Comparison of ENCODE assay signal across 15 cellular contexts in genomic region chr9:108869092-108869725, GRCh38. TPM values are rescaled to one million over a fixed set of nuclear protein-coding genes. Genes with fewer than 3 reads are reported as not detected.
DNase-seq lines count a peak whose midpoint lies in the region; ATAC-seq, FAIRE-seq and TF ChIP-seq lines count a peak whose summit lies in the region.
"Had no signal": no experiment of that assay in that cellular context is flagged by ENCODE, and none has a peak within 500 bp of the region (broad histone marks: within the 10 kb centered on the region; RNA-seq: fewer than 3 reads in every experiment).

No MANE protein-coding gene starts in this region.

- no peak overlapping the region for H3K27ac ChIP-seq in thyroid gland
- no peak overlapping the region for H3K27ac ChIP-seq in kidney (ENCODE audit: low read depth in 2 of 2, low read length in 2 of 2)
- no peak overlapping the region for H3K27ac ChIP-seq in aorta (ENCODE audit: low read depth in 1 of 2, low read length in 2 of 2)

- 83 to 90% methylated on average over 3 of the region's 3 CpGs for WGBS in thyroid gland, 2 donors
- 62 to 72% methylated on average over 3 of the region's 3 CpGs for WGBS in aorta, 2 donors

- DNase-seq in HK-2 (ENCODE audit: unreplicated experiment): peak; percentile 43
- DNase-seq in amniotic epithelial cell (ENCODE audit: low read depth): peak; percentile 74
- DNase-seq in islet precursor cell: peak; percentile 88
- peak; percentile 24 to 30 for DNase-seq in thyroid gland
- DNase-seq in kidney: no peak
- no peak for DNase-seq in aorta
- no peak for DNase-seq in NCI-H446 treated with DMSO at 0.1 percent for 48 hours (lab: John Stamatoyannopoulos, UW)
- DNase-seq: activated CD4-positive, alpha-beta T cell treated with anti-CD3 and anti-CD28 coated beads for 48 hours; naive B cell; NCI-H187 treated with DMSO at 0.1 percent for 48 hours; NK-92 treated with Interleukin-12 subunit alpha and Interleukin-12 subunit beta, amount 100 ng/mL, for 24 hours had no signal

- H3K4me1 ChIP-seq in thyroid gland: peaks cover 0 to 5% of the 10 kb centered on the region in 2 donors
- no peaks in the 10 kb centered on the region for H3K4me1 ChIP-seq in kidney (ENCODE audit: control insufficient read depth in 1 of 2, insufficient read depth in 1 of 2, low read depth in 1 of 2, low read length in 2 of 2)
- H3K4me1 ChIP-seq in aorta (ENCODE audit: control insufficient read depth in 1 of 2, insufficient read depth in 2 of 2, low read length in 2 of 2): no peaks in the 10 kb centered on the region

- TF ChIP-seq CTCF in thyroid gland (IDR thresholded peaks at IDR 0.05): no peak
- TF ChIP-seq CTCF in kidney (IDR thresholded peaks at IDR 0.05; ENCODE audit: borderline replicate concordance, extremely low read depth, insufficient read depth): no peak

- H3K36me3 ChIP-seq in thyroid gland (peaks cover 15 to 17% of the 10 kb centered on the region in 2 donors), kidney (ENCODE audit: control insufficient read depth in 1 of 2, insufficient read depth in 2 of 2, low read length in 2 of 2) (peaks cover 10 to 25% of the 10 kb centered on the region in 2 donors), aorta (ENCODE audit: control insufficient read depth in 1 of 2, insufficient read depth in 2 of 2, low read length in 1 of 2) (peaks cover 3 to 7% of the 10 kb centered on the region in 2 donors)

- ATAC-seq in aorta (ENCODE audit: low FRiP score): no peak
- ATAC-seq: GM12878 had no signal

- no peak overlapping the region for H3K9ac ChIP-seq in kidney (ENCODE audit: low read length in 2 of 2)

- H3K9me3 ChIP-seq in thyroid gland: no peaks in the 10 kb centered on the region
- H3K9me3 ChIP-seq in kidney (ENCODE audit: control insufficient read depth in 1 of 2, low read length in 2 of 2): no peaks in the 10 kb centered on the region
- H3K9me3 ChIP-seq in aorta (ENCODE audit: control insufficient read depth, low read length): no peaks in the 10 kb centered on the region

- TF ChIP-seq POLR2A in thyroid gland (IDR thresholded peaks at IDR 0.05): no peak

- intact Hi-C loops in thyroid gland (cut with DNase I): loop anchor here (10.0 kb wide), 1 partner anchor 64 kb away; no protein-coding TSS in a partner anchor
- intact Hi-C loops in kidney (cut with DNase I): no loop called here
- intact Hi-C loops in aorta (cut with DNase I): no loop called here

- H3K27me3 ChIP-seq in thyroid gland (no peaks in the 10 kb centered on the region), aorta (ENCODE audit: control insufficient read depth in 1 of 2, insufficient read depth in 2 of 2, low read length in 1 of 2) (no peaks in the 10 kb centered on the region)

- FAIRE-seq in kidney (lab: Jason Lieb, UNC): no peak
- FAIRE-seq: GM12878 had no signal

- no peak overlapping the region for H3K4me3 ChIP-seq in thyroid gland (replicated peaks in 1 of 3)
- no peak overlapping the region for H3K4me3 ChIP-seq in kidney (ENCODE audit: low read length in 2 of 2)
- H3K4me3 ChIP-seq in aorta (ENCODE audit: low read length in 2 of 2): no peak overlapping the region
- H3K4me3 ChIP-seq: GM12878 had no signal

RNA-seq across cellular contexts. Expression of gene ACTL7A, which starts 7.1 kb away (rescaled TPM):
- total RNA-seq in thyroid gland: under 1 TPM in 1 of 4 donors, not detected in 3; 0.67 TPM
- total RNA-seq in kidney: not detected
- polyA plus RNA-seq in kidney (ENCODE audit: insufficient read depth, low read depth, low replicate concordance): not detected
- not detected for total RNA-seq in aorta
- polyA plus RNA-seq in aorta: not detected
- total RNA-seq: GM12878, skeletal muscle tissue had no signal
- polyA plus RNA-seq: esophagus, GM12878, thymus had no signal

RNA-seq across cellular contexts. Expression of gene ACTL7B, which starts 13.4 kb away (rescaled TPM):
- total RNA-seq in thyroid gland: under 1 TPM in 2 of 4 donors, not detected in 2; 0.33 to 0.54 TPM
- not detected for total RNA-seq in kidney
- polyA plus RNA-seq in kidney (ENCODE audit: insufficient read depth, low read depth, low replicate concordance): not detected
- total RNA-seq in aorta: not detected
- not detected for polyA plus RNA-seq in aorta
- total RNA-seq: GM12878, skeletal muscle tissue had no signal
- polyA plus RNA-seq: GM12878 had no signal

Comparison
In these comparisons a context has a peak if more than half of its experiments do, and no peak if none do; other contexts are left out.
1. DNase-seq: peak in HK-2 (single experiment), amniotic epithelial cell (single experiment), islet precursor cell (single experiment) and thyroid gland (2 of 2); none in kidney (single experiment), aorta (0 of 2) and NCI-H446 treated with DMSO at 0.1 percent for 48 hours (single experiment).